In genomic region chr4:182925298-182925738, GRCh38 we compare ENCODE assay signal across 1 cellular context.
A peak's percentile ranks its signal among the peaks of the same experiment; 100 is the strongest.
TF ChIP-seq lines count a peak whose summit lies in the region.

No MANE protein-coding gene starts in this region.

TF ChIP-seq in HepG2, 621 proteins besides CTCF, POLR2A, EP300 and RAD21 (continued from another document and continues in another):
- TF ChIP-seq ZNF644 (CRISPR knock-in tag; IDR thresholded peaks at IDR 0.05; ENCODE audit: low read depth) (0 out of 2 replicates have a peak, but pooled peaks have one; percentile 19), PAXIP1 (CRISPR knock-in tag; conservative IDR thresholded peaks at IDR 0.05) (0 out of 2 replicates have a peak, but pooled peaks have one; percentile 19), ZBTB33 (CRISPR knock-in tag; IDR thresholded peaks at IDR 0.05) (peak; percentile 33; the same call in 1 of the 2 replicates), HNF4A (CRISPR knock-in tag; IDR thresholded peaks at IDR 0.05) (peak; percentile 40), KDM3A (CRISPR knock-in tag; IDR thresholded peaks at IDR 0.05; ENCODE audit: low read depth) (0 out of 2 replicates have a peak, but pooled peaks have one; percentile 38), LCORL (IDR thresholded peaks at IDR 0.05) (no peak), LCORL (CRISPR knock-in tag; IDR thresholded peaks at IDR 0.05) (peak; percentile 49; the same call in 1 of the 2 replicates), ZNF331 (CRISPR knock-in tag; IDR thresholded peaks at IDR 0.05) (peak; percentile 32; the same call in 1 of the 2 replicates), ZNF75D (CRISPR knock-in tag; IDR thresholded peaks at IDR 0.05; ENCODE audit: borderline replicate concordance) (no peak), SALL2 (CRISPR knock-in tag; IDR thresholded peaks at IDR 0.05) (peak; percentile 44; the same call in 1 of the 2 replicates), POGZ (CRISPR knock-in tag; IDR thresholded peaks at IDR 0.05) (peak; percentile 25; the same call in 1 of the 2 replicates), KAT8 (CRISPR knock-in tag; IDR thresholded peaks at IDR 0.05) (peak; percentile 64; the same call in 1 of the 2 replicates), ZNF432 (CRISPR knock-in tag; IDR thresholded peaks at IDR 0.05; ENCODE audit: borderline replicate concordance) (no peak), GATAD2A (CRISPR knock-in tag; IDR thresholded peaks at IDR 0.05) (peak; percentile 71), IRF2 (CRISPR knock-in tag; IDR thresholded peaks at IDR 0.05) (peak; percentile 77; the same call in 1 of the 2 replicates), ZBTB7A (CRISPR knock-in tag; IDR thresholded peaks at IDR 0.05) (no peak), REL (CRISPR knock-in tag; conservative IDR thresholded peaks at IDR 0.05) (no peak), THRA (CRISPR knock-in tag; IDR thresholded peaks at IDR 0.05; ENCODE audit: borderline replicate concordance) (peak; percentile 8; the same call in 1 of the 2 replicates), PTBP1 (IDR thresholded peaks at IDR 0.05; ENCODE audit: low read depth, low read length, poor library complexity, severe bottlenecking) (no peak), ZNF784 (CRISPR knock-in tag; IDR thresholded peaks at IDR 0.05; ENCODE audit: borderline replicate concordance) (no peak), SMC3 (IDR thresholded peaks at IDR 0.05; ENCODE audit: low read length) (peak; percentile 67), ZNF788 (CRISPR knock-in tag; IDR thresholded peaks at IDR 0.05; ENCODE audit: borderline replicate concordance) (peak; percentile 42; the same call in 1 of the 2 replicates), ZNF530 (CRISPR knock-in tag; IDR thresholded peaks at IDR 0.05; ENCODE audit: low read depth) (no peak), KDM2A (CRISPR knock-in tag; IDR thresholded peaks at IDR 0.05; ENCODE audit: borderline replicate concordance, low read depth) (peak; percentile 95), ELF3 (CRISPR knock-in tag; IDR thresholded peaks at IDR 0.05) (peak; percentile 21; the same call in 1 of the 2 replicates), NR3C1 (CRISPR knock-in tag; IDR thresholded peaks at IDR 0.05) (no peak), RELA (CRISPR knock-in tag; IDR thresholded peaks at IDR 0.05) (no peak), MYC (CRISPR knock-in tag; IDR thresholded peaks at IDR 0.05; ENCODE audit: borderline replicate concordance) (peak; percentile 36; the same call in 1 of the 2 replicates), SPEN (CRISPR knock-in tag; IDR thresholded peaks at IDR 0.05; ENCODE audit: low read depth) (peak; percentile 44; the same call in 1 of the 2 replicates), HOXD1 (CRISPR knock-in tag; IDR thresholded peaks at IDR 0.05) (0 out of 2 replicates have a peak, but pooled peaks have one; percentile 24), SOX13 (IDR thresholded peaks at IDR 0.05) (no peak), SOX13 (CRISPR knock-in tag; conservative IDR thresholded peaks at IDR 0.05 in 1 of 2, IDR thresholded peaks at IDR 0.05 in 1 of 2) (0 out of 4 replicates have a peak, but pooled peaks of 1 of the 2 experiments have one; percentile 20), KLF13 (CRISPR knock-in tag; IDR thresholded peaks at IDR 0.05) (no peak), THAP11 (CRISPR knock-in tag; IDR thresholded peaks at IDR 0.05) (peak; percentile 45; the same call in 1 of the 2 replicates), ZNF143 (CRISPR knock-in tag; IDR thresholded peaks at IDR 0.05) (no peak), SP4 (CRISPR knock-in tag; IDR thresholded peaks at IDR 0.05) (peak; percentile 51; the same call in 1 of the 2 replicates), STAG1 (CRISPR knock-in tag; IDR thresholded peaks at IDR 0.05) (peak; percentile 96), ZNF740 (CRISPR knock-in tag; IDR thresholded peaks at IDR 0.05) (peak; percentile 92), XRCC5 (optimal IDR thresholded peaks at IDR 0.05; ENCODE audit: low read length) (peak; percentile 98), ZNF350 (CRISPR knock-in tag; IDR thresholded peaks at IDR 0.05; ENCODE audit: borderline replicate concordance, low read depth) (peak; percentile 26; the same call in 1 of the 2 replicates), ZNF580 (CRISPR knock-in tag; IDR thresholded peaks at IDR 0.05; ENCODE audit: borderline replicate concordance, low read depth) (peak; percentile 68; the same call in 1 of the 2 replicates), POLR2AphosphoS5 (IDR thresholded peaks at IDR 0.05; ENCODE audit: low read depth, low read length) (no peak), HDAC2 (CRISPR knock-in tag; IDR thresholded peaks at IDR 0.05) (peak; percentile 31; the same call in 1 of the 2 replicates), ERF (CRISPR knock-in tag; IDR thresholded peaks at IDR 0.05) (peak; percentile 61; the same call in 1 of the 2 replicates), GATAD1 (CRISPR knock-in tag; IDR thresholded peaks at IDR 0.05) (no peak), ZNF44 (CRISPR knock-in tag; IDR thresholded peaks at IDR 0.05) (no peak), TEAD3 (CRISPR knock-in tag; optimal IDR thresholded peaks at IDR 0.05; ENCODE audit: borderline replicate concordance) (peak; percentile 82), MTF2 (CRISPR knock-in tag; IDR thresholded peaks at IDR 0.05; ENCODE audit: borderline replicate concordance) (peak; percentile 41; the same call in 1 of the 2 replicates)
- TF ChIP-seq, protein P1, sequence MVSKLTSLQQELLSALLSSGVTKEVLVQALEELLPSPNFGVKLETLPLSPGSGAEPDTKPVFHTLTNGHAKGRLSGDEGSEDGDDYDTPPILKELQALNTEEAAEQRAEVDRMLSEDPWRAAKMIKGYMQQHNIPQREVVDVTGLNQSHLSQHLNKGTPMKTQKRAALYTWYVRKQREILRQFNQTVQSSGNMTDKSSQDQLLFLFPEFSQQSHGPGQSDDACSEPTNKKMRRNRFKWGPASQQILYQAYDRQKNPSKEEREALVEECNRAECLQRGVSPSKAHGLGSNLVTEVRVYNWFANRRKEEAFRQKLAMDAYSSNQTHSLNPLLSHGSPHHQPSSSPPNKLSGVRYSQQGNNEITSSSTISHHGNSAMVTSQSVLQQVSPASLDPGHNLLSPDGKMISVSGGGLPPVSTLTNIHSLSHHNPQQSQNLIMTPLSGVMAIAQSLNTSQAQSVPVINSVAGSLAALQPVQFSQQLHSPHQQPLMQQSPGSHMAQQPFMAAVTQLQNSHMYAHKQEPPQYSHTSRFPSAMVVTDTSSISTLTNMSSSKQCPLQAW (CRISPR knock-in tag; IDR thresholded peaks at IDR 0.05) = peak; percentile 66; the same call in 1 of the 2 replicates
- TF ChIP-seq, protein P2, sequence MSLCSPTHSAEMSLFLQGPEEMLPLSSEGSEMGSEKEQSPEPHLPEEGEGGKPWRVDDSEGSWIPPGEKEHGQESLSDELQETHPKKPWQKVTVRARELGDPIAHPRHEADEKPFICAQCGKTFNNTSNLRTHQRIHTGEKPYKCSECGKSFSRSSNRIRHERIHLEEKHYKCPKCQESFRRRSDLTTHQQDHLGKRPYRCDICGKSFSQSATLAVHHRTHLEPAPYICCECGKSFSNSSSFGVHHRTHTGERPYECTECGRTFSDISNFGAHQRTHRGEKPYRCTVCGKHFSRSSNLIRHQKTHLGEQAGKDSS (CRISPR knock-in tag; IDR thresholded peaks at IDR 0.05; ENCODE audit: borderline replicate concordance, low read depth) = peak; percentile 75; the same call in 1 of the 2 replicates
- TF ChIP-seq, protein P3, sequence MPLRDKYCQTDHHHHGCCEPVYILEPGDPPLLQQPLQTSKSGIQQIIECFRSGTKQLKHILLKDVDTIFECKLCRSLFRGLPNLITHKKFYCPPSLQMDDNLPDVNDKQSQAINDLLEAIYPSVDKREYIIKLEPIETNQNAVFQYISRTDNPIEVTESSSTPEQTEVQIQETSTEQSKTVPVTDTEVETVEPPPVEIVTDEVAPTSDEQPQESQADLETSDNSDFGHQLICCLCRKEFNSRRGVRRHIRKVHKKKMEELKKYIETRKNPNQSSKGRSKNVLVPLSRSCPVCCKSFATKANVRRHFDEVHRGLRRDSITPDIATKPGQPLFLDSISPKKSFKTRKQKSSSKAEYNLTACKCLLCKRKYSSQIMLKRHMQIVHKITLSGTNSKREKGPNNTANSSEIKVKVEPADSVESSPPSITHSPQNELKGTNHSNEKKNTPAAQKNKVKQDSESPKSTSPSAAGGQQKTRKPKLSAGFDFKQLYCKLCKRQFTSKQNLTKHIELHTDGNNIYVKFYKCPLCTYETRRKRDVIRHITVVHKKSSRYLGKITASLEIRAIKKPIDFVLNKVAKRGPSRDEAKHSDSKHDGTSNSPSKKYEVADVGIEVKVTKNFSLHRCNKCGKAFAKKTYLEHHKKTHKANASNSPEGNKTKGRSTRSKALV (CRISPR knock-in tag; IDR thresholded peaks at IDR 0.05) = peak; percentile 27; the same call in 1 of the 2 replicates
- TF ChIP-seq, protein P4, sequence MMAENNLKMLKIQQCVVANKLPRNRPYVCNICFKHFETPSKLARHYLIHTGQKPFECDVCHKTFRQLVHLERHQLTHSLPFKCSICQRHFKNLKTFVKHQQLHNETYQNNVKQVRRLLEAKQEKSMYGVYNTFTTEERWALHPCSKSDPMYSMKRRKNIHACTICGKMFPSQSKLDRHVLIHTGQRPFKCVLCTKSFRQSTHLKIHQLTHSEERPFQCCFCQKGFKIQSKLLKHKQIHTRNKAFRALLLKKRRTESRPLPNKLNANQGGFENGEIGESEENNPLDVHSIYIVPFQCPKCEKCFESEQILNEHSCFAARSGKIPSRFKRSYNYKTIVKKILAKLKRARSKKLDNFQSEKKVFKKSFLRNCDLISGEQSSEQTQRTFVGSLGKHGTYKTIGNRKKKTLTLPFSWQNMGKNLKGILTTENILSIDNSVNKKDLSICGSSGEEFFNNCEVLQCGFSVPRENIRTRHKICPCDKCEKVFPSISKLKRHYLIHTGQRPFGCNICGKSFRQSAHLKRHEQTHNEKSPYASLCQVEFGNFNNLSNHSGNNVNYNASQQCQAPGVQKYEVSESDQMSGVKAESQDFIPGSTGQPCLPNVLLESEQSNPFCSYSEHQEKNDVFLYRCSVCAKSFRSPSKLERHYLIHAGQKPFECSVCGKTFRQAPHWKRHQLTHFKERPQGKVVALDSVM (CRISPR knock-in tag; IDR thresholded peaks at IDR 0.05) = peak; percentile 45; the same call in 1 of the 2 replicates
